ENCODE assay signal across 12 cellular contexts in genomic region chr11:6497069-6497839, GRCh38. TPM values are rescaled to one million over a fixed set of nuclear protein-coding genes. Genes with fewer than 3 reads are reported as not detected.
A peak's percentile ranks its signal among the peaks of the same experiment; 100 is the strongest.
DNase-seq lines count a peak whose midpoint lies in the region; ATAC-seq and TF ChIP-seq lines count a peak whose summit lies in the region.
"Had no signal": no experiment of that assay in that cellular context is flagged by ENCODE, and none has a peak within 500 bp of the region (broad histone marks: within the 10 kb centered on the region; RNA-seq: fewer than 3 reads in every experiment).

TSS of gene DNHD1 (plus strand) at chr11:6497280. CDS start at chr11:6498216, 936 bp downstream.

- POLR2A ChIA-PET in CD4-positive, alpha-beta T cell (lab: Charles Lee): interaction anchor here (1.0 kb wide), 1 partner anchor 107 kb away, joined by 4 read pairs; no protein-coding TSS in a partner anchor

- no peak within 1 kb of the TSS for H3K27ac ChIP-seq in CD4-positive, alpha-beta T cell (ENCODE audit: low read depth, low read length)
- H3K27ac ChIP-seq in Peyer's patch: no peak within 1 kb of the TSS
- no peak within 1 kb of the TSS for H3K27ac ChIP-seq in neural progenitor cell
- H3K27ac ChIP-seq: pancreas, SJSA1 had no signal

- peak within 1 kb of the TSS; percentile 41 for H3K4me2 ChIP-seq in neural progenitor cell

- H3K9me3 ChIP-seq in CD4-positive, alpha-beta T cell (ENCODE audit: control insufficient read depth, low read length): no peaks in the 10 kb centered on the region
- H3K9me3 ChIP-seq in Peyer's patch (no peaks in the 10 kb centered on the region), neural progenitor cell (ENCODE audit: low read depth) (no peaks in the 10 kb centered on the region)
- H3K9me3 ChIP-seq: pancreas, SJSA1 had no signal

- H3K4me3 ChIP-seq in Peyer's patch: peak within 1 kb of the TSS in 1 of 4 donors; percentile 19
- H3K4me3 ChIP-seq in neural progenitor cell: no peak within 1 kb of the TSS
- H3K4me3 ChIP-seq: pancreas, SJSA1 had no signal

- CTCF ChIA-PET in CD4-positive, alpha-beta T cell (lab: Charles Lee): no interaction called here

- no peaks in the 10 kb centered on the region for H3K9me3 Mint-ChIP-seq in CD4-positive, alpha-beta T cell
- H3K9me3 Mint-ChIP-seq in neural progenitor cell: no peaks in the 10 kb centered on the region
- H3K9me3 Mint-ChIP-seq: CD4-positive, alpha-beta memory T cell had no signal

- H3F3A ChIP-seq in neural progenitor cell (ENCODE audit: low read depth): no peaks in the 10 kb centered on the region

- H2AFZ ChIP-seq in neural progenitor cell (replicated peaks): no peak within 1 kb of the TSS

- no peak for TF ChIP-seq CTCF in CD4-positive, alpha-beta T cell (IDR thresholded peaks at IDR 0.05)
- TF ChIP-seq CTCF in Peyer's patch (IDR thresholded peaks at IDR 0.05): no peak
- TF ChIP-seq CTCF in neural progenitor cell (IDR thresholded peaks at IDR 0.05): no peak

- no peak for DNase-seq in CD4-positive, alpha-beta T cell
- DNase-seq in Peyer's patch (no peak), head of caudate nucleus (peak in 22 of 42 donors; percentile 18 to 54 (median 36)), neural progenitor cell (ENCODE audit: low spot score) (peak; percentile 16), NCI-H1105 treated with DMSO at 0.1 percent for 48 hours (lab: John Stamatoyannopoulos, UW) (no peak), SHP77 treated with DMSO at 0.1 percent for 48 hours (lab: John Stamatoyannopoulos, UW) (no peak)
- DNase-seq in activated effector memory CD4-positive, alpha-beta T cell treated with Interleukin-2 at 50 U/mL for 16 hours: no peak
- DNase-seq: CD4-positive, alpha-beta memory T cell; NCI-H2171 treated with DMSO at 0.1 percent for 48 hours; pancreas had no signal

- TF ChIP-seq POLR2A in Peyer's patch (IDR thresholded peaks at IDR 0.05): no peak

- H3K36me3 Mint-ChIP-seq in CD4-positive, alpha-beta T cell (ENCODE audit: low read depth): peaks cover 78% of the 10 kb centered on the region
- H3K36me3 Mint-ChIP-seq in neural progenitor cell: peaks cover 10% of the 10 kb centered on the region

- no peak for ATAC-seq in CD4-positive, alpha-beta T cell (ENCODE audit: poor library complexity)
- no peak for ATAC-seq in GM18870 (IDR thresholded peaks at IDR 0.05; ENCODE audit: unreplicated experiment)

- H3K79me2 ChIP-seq in neural progenitor cell (ENCODE audit: low read depth): no peaks in the 10 kb centered on the region

- no peak within 1 kb of the TSS for H3K27ac Mint-ChIP-seq in CD4-positive, alpha-beta T cell
- H3K27ac Mint-ChIP-seq in neural progenitor cell: no peak within 1 kb of the TSS

- H3K36me3 ChIP-seq in Peyer's patch: peaks cover 0 to 23% (median 0%) of the 10 kb centered on the region in 3 donors
- H3K36me3 ChIP-seq in neural progenitor cell: no peaks in the 10 kb centered on the region

- H3K4me1 ChIP-seq in Peyer's patch (no peaks in the 10 kb centered on the region), neural progenitor cell (no peaks in the 10 kb centered on the region)
- H3K4me1 ChIP-seq: pancreas had no signal

- no peaks in the 10 kb centered on the region for H4K20me1 ChIP-seq in neural progenitor cell (ENCODE audit: low read depth)

- intact Hi-C loops in CD4-positive, alpha-beta T cell (cut with DNase I, micrococcal nuclease): no loop called here
- intact Hi-C loops in head of caudate nucleus (cut with DNase I): no loop called here

- peaks cover 30% of the 10 kb centered on the region for H3K4me1 Mint-ChIP-seq in CD4-positive, alpha-beta T cell (ENCODE audit: low read depth)
- peaks cover 8% of the 10 kb centered on the region for H3K4me1 Mint-ChIP-seq in neural progenitor cell

- no peaks in the 10 kb centered on the region for H3K27me3 Mint-ChIP-seq in CD4-positive, alpha-beta T cell
- no peaks in the 10 kb centered on the region for H3K27me3 Mint-ChIP-seq in neural progenitor cell (ENCODE audit: insufficient read depth, low read depth)
- H3K27me3 Mint-ChIP-seq: CD4-positive, alpha-beta memory T cell had no signal

- no peak within 1 kb of the TSS for H3K9ac ChIP-seq in neural progenitor cell

- H3K27me3 ChIP-seq in CD4-positive, alpha-beta T cell (ENCODE audit: control insufficient read depth, insufficient read depth, low read length): no peaks in the 10 kb centered on the region
- H3K27me3 ChIP-seq in Peyer's patch (no peaks in the 10 kb centered on the region), neural progenitor cell (no peaks in the 10 kb centered on the region)
- H3K27me3 ChIP-seq: pancreas, SJSA1 had no signal

- no peak within 1 kb of the TSS for H3K4me3 Mint-ChIP-seq in CD4-positive, alpha-beta T cell
- H3K4me3 Mint-ChIP-seq in neural progenitor cell: no peak within 1 kb of the TSS

RNA-seq across cellular contexts. Expression of gene DNHD1, which starts in this region (rescaled TPM):
- total RNA-seq in CD4-positive, alpha-beta T cell: 10 to 100 TPM; 44.1 to 46.8 TPM
- 10 to 100 TPM; 23.5 to 64.4 (median 52.0) TPM for total RNA-seq in Peyer's patch
- 5.0 and 8.6 TPM in 2 replicates for total RNA-seq in neural progenitor cell (ENCODE audit: low replicate concordance)

Comparison
In these comparisons a context has a peak if more than half of its experiments do, and no peak if none do; other contexts are left out.
1. DNase-seq: peak in head of caudate nucleus (22 of 42) and neural progenitor cell (single experiment); none in CD4-positive, alpha-beta T cell (0 of 10), Peyer's patch (0 of 3), NCI-H1105 treated with DMSO at 0.1 percent for 48 hours (single experiment), SHP77 treated with DMSO at 0.1 percent for 48 hours (single experiment) and activated effector memory CD4-positive, alpha-beta T cell treated with Interleukin-2 at 50 U/mL for 16 hours (single experiment).